ENCODE assay signal across 18 cellular contexts in the genomic region with DNA sequence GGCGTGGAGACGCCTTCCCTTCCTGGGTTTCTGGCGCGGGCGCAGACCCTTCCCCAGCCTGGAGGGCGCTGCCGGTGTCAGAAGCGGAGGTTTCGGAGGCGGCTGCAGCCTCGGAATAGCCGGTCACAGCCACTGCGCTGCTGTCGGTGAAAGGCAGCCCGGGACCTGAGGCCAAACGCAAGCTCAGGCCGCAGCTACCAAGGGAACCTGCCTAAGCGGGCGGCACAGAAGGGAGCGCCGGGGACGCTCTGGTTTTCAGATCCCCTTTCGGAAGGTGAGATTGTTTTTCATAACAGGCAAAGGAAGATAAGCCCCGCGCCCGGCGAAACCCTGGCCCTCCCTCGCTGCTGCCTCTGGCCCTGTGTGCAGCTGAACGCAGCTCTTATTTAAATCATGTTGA.
DNase-seq lines count a peak whose midpoint lies in the region; ATAC-seq and TF ChIP-seq lines count a peak whose summit lies in the region.
"Had no signal": no experiment of that assay in that cellular context is flagged by ENCODE, and none has a peak within 500 bp of the region (broad histone marks: within the 10 kb centered on the region; RNA-seq: fewer than 3 reads in every experiment).

No MANE protein-coding gene starts in this region.

- H4K8ac ChIP-seq in IMR-90 (ENCODE audit: low read depth in 2 of 2, low read length in 2 of 2) = no peak overlapping the region

- BruUV-seq in IMR-90 (replicated peaks; lab: Mats Ljungman, UMichigan) = no TSS peak

- H3K4me1 ChIP-seq in IMR-90 (ENCODE audit: control insufficient read depth, insufficient read depth, low read length) = peaks cover 3% of the 10 kb centered on the region; the same call in 1 of the 2 replicates

- H3K23ac ChIP-seq in IMR-90 (ENCODE audit: low read depth, low read length) = no peak overlapping the region

- no peak for TF ChIP-seq RAD21 in IMR-90 (IDR thresholded peaks at IDR 0.05; ENCODE audit: low read length)

- no peak overlapping the region for H2BK20ac ChIP-seq in IMR-90 (ENCODE audit: low read depth, low read length)

- no peak for TF ChIP-seq CTCF in IMR-90 (conservative IDR thresholded peaks at IDR 0.05; ENCODE audit: low read depth, low read length)
- no peak for TF ChIP-seq CTCF in retinal pigment epithelial cell (conservative IDR thresholded peaks at IDR 0.05; ENCODE audit: low read depth, low read length)

- H3K36me3 ChIP-seq in IMR-90 (ENCODE audit: control insufficient read depth, insufficient read depth, low read length) = no peaks in the 10 kb centered on the region

- no peak overlapping the region for H3K4ac ChIP-seq in IMR-90 (ENCODE audit: low read depth, low read length)

- 0 out of 2 replicates have a peak, but pooled peaks cover 3% of the 10 kb centered on the region for H3K9me1 ChIP-seq in IMR-90 (ENCODE audit: insufficient read depth, low read length)

- no peak overlapping the region for H2BK120ac ChIP-seq in IMR-90 (ENCODE audit: low read depth, low read length)

- intact Hi-C loops in IMR-90 (cut with micrococcal nuclease) = no loop called here

- H3K79me1 ChIP-seq in IMR-90 (ENCODE audit: low read depth in 1 of 2, low read length in 2 of 2) = no peaks in the 10 kb centered on the region

- H2AK9ac ChIP-seq in IMR-90 (replicated peaks; ENCODE audit: low read depth, low read length, poor library complexity) = no peak overlapping the region

- no peak overlapping the region for H3K9ac ChIP-seq in IMR-90 (ENCODE audit: low read depth, low read length)

- no peak overlapping the region for H4K91ac ChIP-seq in IMR-90 (ENCODE audit: insufficient read depth, low read depth, low read length)

- H3K27ac ChIP-seq in IMR-90 (ENCODE audit: insufficient read depth, low read length) = no peak overlapping the region
- H3K27ac ChIP-seq: VCaP had no signal

- TF ChIP-seq POLR2A in IMR-90 (IDR thresholded peaks at IDR 0.05; ENCODE audit: low read depth, low read length) = no peak

- H2AK5ac ChIP-seq in IMR-90 (ENCODE audit: low read depth, low read length) = no peak overlapping the region

- H3K4me2 ChIP-seq in IMR-90 (ENCODE audit: low read depth, low read length) = no peak overlapping the region

- no peak overlapping the region for H3K14ac ChIP-seq in IMR-90 (replicated peaks; ENCODE audit: low read depth, low read length)

- H3K9me3 ChIP-seq in IMR-90 (ENCODE audit: control insufficient read depth, insufficient read depth, low read length) = no peaks in the 10 kb centered on the region
- H3K9me3 ChIP-seq: mucosa of descending colon had no signal

- dilution Hi-C loops in IMR-90 (cut with HindIII; ENCODE audit: low sequenced_read_pairs, unreplicated experiment) = no loop called here

- in situ Hi-C loops in IMR-90 (cut with MboI; ENCODE audit: low sequenced_read_pairs) = no loop called here

- CTCF ChIA-PET in IMR-90 (lab: Yijun Ruan, JAX) = no interaction called here

- H3K27me3 ChIP-seq in IMR-90 (ENCODE audit: control insufficient read depth, insufficient read depth, low read length) = peaks cover 2% of the 10 kb centered on the region

- H2BK15ac ChIP-seq in IMR-90 (ENCODE audit: low read depth, low read length) = no peak overlapping the region; the same call in 2 of the 3 replicates

- ATAC-seq in IMR-90 (ENCODE audit: low read depth) = no peak
- ATAC-seq in HG02798 (IDR thresholded peaks at IDR 0.05; ENCODE audit: poor library complexity, unreplicated experiment) = no peak
- ATAC-seq: activated naive CD4-positive, alpha-beta T cell treated with anti-CD3 and anti-CD28 coated beads, Interleukin-2, amount 50 U/mL, for 72 hours; mucosa of descending colon had no signal

- H2AFZ ChIP-seq in IMR-90 (replicated peaks; ENCODE audit: low read length, poor library complexity) = peak overlapping the region; percentile 62

- no peak overlapping the region for H2BK5ac ChIP-seq in IMR-90 (ENCODE audit: low read depth, low read length, poor library complexity, severe bottlenecking)

- H4K20me1 ChIP-seq in IMR-90 (ENCODE audit: insufficient read depth, low read length) = no peaks in the 10 kb centered on the region

- no peak overlapping the region for H3K56ac ChIP-seq in IMR-90 (ENCODE audit: extremely low read depth, insufficient read depth, low read length)

- no peak overlapping the region for H4K5ac ChIP-seq in IMR-90 (ENCODE audit: low read depth, low read length)

- H3K4me3 ChIP-seq in IMR-90 (ENCODE audit: insufficient read depth, low read depth, low read length) (no peak overlapping the region), retinal pigment epithelial cell (ENCODE audit: low read length) (peak overlapping the region; percentile 40)
- H3K4me3 ChIP-seq: mucosa of descending colon had no signal

- WGBS in IMR-90 (ENCODE audit: extremely low coverage in 2 of 2, insufficient read length in 1 of 2), 2 experiments = 65% methylated on average over 12 of the region's 29 CpGs; no CpG with 5 or more reads in 1 of the 2 experiments

- DNase-seq in GM19240 (ENCODE audit: insufficient read length, low spot score) = peak; percentile 48
- DNase-seq in IMR-90 = no peak
- peak; percentile 82 for DNase-seq in iPS-NIHi11 (ENCODE audit: low spot score)
- DNase-seq in retinal pigment epithelial cell (ENCODE audit: low read depth) = no peak
- DNase-seq in inferior parietal cortex (ENCODE audit: extremely low spot score) = no peak
- DNase-seq in H4 (ENCODE audit: low spot score) = no peak
- DNase-seq: activated CD4-positive, alpha-beta memory T cell treated with anti-CD3 and anti-CD28 coated beads, Interleukin-2, amount 10 ng/mL, durations not matched to agents 7 days and 5 days; activated T-cell treated with anti-CD3 and anti-CD28 coated beads, Interleukin-2, amount 50 U/mL, for 24 hours; dermis blood vessel endothelial cell; kidney; mucosa of descending colon; MV-4-11; NCI-H187 treated with DMSO at 0.1 percent for 48 hours; nucleus accumbens; T-helper 1 cell had no signal

- POLR2A ChIA-PET in IMR-90 (lab: Charles Lee; ENCODE audit: unreplicated experiment) = no interaction called here

- H3K18ac ChIP-seq in IMR-90 (ENCODE audit: low read depth, low read length) = no peak overlapping the region

TF ChIP-seq in IMR-90, 13 proteins besides CTCF, POLR2A, EP300 and RAD21:
- no peak for TF ChIP-seq RCOR1 (IDR thresholded peaks at IDR 0.05; ENCODE audit: insufficient replicate concordance, low read length)
- no peak for TF ChIP-seq MXI1 (IDR thresholded peaks at IDR 0.05; ENCODE audit: borderline replicate concordance, low read depth, low read length)
- no peak for TF ChIP-seq CHD1 (IDR thresholded peaks at IDR 0.05; ENCODE audit: low read depth, low read length)
- TF ChIP-seq FOS (IDR thresholded peaks at IDR 0.05; ENCODE audit: low read depth, low read length) = no peak
- TF ChIP-seq MAZ (IDR thresholded peaks at IDR 0.05; ENCODE audit: borderline replicate concordance, low read depth, low read length) = no peak
- TF ChIP-seq SMC3 (IDR thresholded peaks at IDR 0.05; ENCODE audit: low read depth, low read length) = no peak
- no peak for TF ChIP-seq BHLHE40 (IDR thresholded peaks at IDR 0.05; ENCODE audit: low read depth, low read length)
- TF ChIP-seq, protein P1, sequence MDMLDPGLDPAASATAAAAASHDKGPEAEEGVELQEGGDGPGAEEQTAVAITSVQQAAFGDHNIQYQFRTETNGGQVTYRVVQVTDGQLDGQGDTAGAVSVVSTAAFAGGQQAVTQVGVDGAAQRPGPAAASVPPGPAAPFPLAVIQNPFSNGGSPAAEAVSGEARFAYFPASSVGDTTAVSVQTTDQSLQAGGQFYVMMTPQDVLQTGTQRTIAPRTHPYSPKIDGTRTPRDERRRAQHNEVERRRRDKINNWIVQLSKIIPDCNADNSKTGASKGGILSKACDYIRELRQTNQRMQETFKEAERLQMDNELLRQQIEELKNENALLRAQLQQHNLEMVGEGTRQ (IDR thresholded peaks at IDR 0.05; ENCODE audit: low read depth, low read length) = no peak
- TF ChIP-seq CEBPB (IDR thresholded peaks at IDR 0.05; ENCODE audit: low read depth, low read length) = no peak
- TF ChIP-seq, protein P2, sequence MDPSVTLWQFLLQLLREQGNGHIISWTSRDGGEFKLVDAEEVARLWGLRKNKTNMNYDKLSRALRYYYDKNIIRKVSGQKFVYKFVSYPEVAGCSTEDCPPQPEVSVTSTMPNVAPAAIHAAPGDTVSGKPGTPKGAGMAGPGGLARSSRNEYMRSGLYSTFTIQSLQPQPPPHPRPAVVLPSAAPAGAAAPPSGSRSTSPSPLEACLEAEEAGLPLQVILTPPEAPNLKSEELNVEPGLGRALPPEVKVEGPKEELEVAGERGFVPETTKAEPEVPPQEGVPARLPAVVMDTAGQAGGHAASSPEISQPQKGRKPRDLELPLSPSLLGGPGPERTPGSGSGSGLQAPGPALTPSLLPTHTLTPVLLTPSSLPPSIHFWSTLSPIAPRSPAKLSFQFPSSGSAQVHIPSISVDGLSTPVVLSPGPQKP (IDR thresholded peaks at IDR 0.05; ENCODE audit: borderline replicate concordance, low read depth, low read length) = no peak
- TF ChIP-seq RFX5 (IDR thresholded peaks at IDR 0.05; ENCODE audit: low read depth, low read length) = no peak
- TF ChIP-seq MAFK (IDR thresholded peaks at IDR 0.05; ENCODE audit: low read depth, low read length) = no peak
- TF ChIP-seq NFE2L2 (IDR thresholded peaks at IDR 0.05; ENCODE audit: low read depth, low read length) = no peak

Comparison
In these comparisons a context has a peak if more than half of its experiments do, and no peak if none do; other contexts are left out.
1. DNase-seq: peak in GM19240 (single experiment) and iPS-NIHi11 (single experiment); none in IMR-90 (single experiment), retinal pigment epithelial cell (single experiment), inferior parietal cortex (single experiment) and H4 (single experiment).